In genomic region chr3:169528289-169528688, GRCh38 we compare ENCODE assay signal across 12 cellular contexts.
"Had no signal": no experiment of that assay in that cellular context is flagged by ENCODE, and none has a peak within 500 bp of the region (broad histone marks: within the 10 kb centered on the region; RNA-seq: fewer than 3 reads in every experiment).

No MANE protein-coding gene starts in this region.

- H3K36me3 ChIP-seq: brain microvascular endothelial cell, lower lobe of right lung, right atrium auricular region, tibial nerve, WERI-Rb-1 had no signal

- DNase-seq: activated CD4-positive, alpha-beta T cell treated with anti-CD3 and anti-CD28 coated beads for 36 hours; activated CD8-positive, alpha-beta memory T cell treated with anti-CD3 and anti-CD28 coated beads, Interleukin-2, amount 50 U/mL, for 4 hours; activated CD8-positive, alpha-beta T cell treated with anti-CD3 and anti-CD28 coated beads for 36 hours; activated naive CD4-positive, alpha-beta T cell treated with Interleukin-2 at 50 U/mL for 16 hours; brain microvascular endothelial cell; hippocampal formation; lower lobe of right lung; T-helper 1 cell; WERI-Rb-1 had no signal

- H3K27me3 ChIP-seq: brain microvascular endothelial cell, right atrium auricular region, tibial nerve had no signal

- ATAC-seq: activated CD4-positive, alpha-beta T cell treated with anti-CD3 and anti-CD28 coated beads for 36 hours; activated CD8-positive, alpha-beta T cell treated with anti-CD3 and anti-CD28 coated beads for 36 hours; lower lobe of right lung had no signal

- H3K4me1 ChIP-seq: lower lobe of right lung had no signal

- H3K4me3 ChIP-seq: lower lobe of right lung, right atrium auricular region, smooth muscle cell, tibial nerve had no signal

- H3K9me3 ChIP-seq: lower lobe of right lung, right atrium auricular region, tibial nerve had no signal

- H3K27ac ChIP-seq: brain microvascular endothelial cell, lower lobe of right lung, tibial nerve, WERI-Rb-1 had no signal

- H3K4me2 ChIP-seq: smooth muscle cell had no signal
